In the genomic region with DNA sequence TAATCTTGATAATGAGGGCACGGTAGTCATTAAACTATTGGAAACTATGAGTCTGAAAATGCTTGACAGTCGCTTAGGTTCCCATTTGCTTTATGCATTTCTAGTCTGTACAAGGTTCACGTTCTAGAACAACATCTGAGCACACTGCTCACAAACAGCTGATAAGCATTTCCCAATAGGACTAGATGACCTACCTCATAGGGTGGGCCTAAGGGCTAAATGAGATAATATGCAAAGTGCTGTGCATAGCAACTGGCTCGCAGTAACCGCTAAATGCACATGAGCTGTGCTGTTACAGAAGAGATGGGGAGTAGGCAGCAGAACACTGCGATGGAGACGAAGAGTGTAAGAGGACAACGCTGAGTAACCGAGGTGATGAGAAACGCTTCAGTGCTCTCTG, we compare ENCODE assay signal across 26 cellular contexts.
"Had no signal": no experiment of that assay in that cellular context is flagged by ENCODE, and none has a peak within 500 bp of the region (broad histone marks: within the 10 kb centered on the region; RNA-seq: fewer than 3 reads in every experiment).

No MANE protein-coding gene starts in this region.

- H3K27ac Mint-ChIP-seq: activated CD4-positive, alpha-beta memory T cell treated with anti-CD3 and anti-CD28 coated beads, Interleukin-2, amount 10 ng/mL, durations not matched to agents 7 days and 5 days; activated CD4-positive, alpha-beta T cell treated with anti-CD3 and anti-CD28 coated beads, Interleukin-2, amount 10 ng/mL, durations not matched to agents 24 days and 14 days; activated naive CD4-positive, alpha-beta T cell treated with anti-CD3 and anti-CD28 coated beads, Interleukin-2, amount 50 U/mL, for 24 hours; mesothelial cell of epicardium; naive thymus-derived CD8-positive, alpha-beta T cell; progenitor cell of endocrine pancreas; stimulated activated naive CD8-positive, alpha-beta T cell treated with anti-CD3 and anti-CD28 coated beads, Interleukin-15, Interleukin-2, amounts not matched to agents 100 ng/mL and 50 ng/mL, for 24 hours had no signal

- H3K9me3 ChIP-seq: ascending aorta, thyroid gland had no signal

- H3K27me3 Mint-ChIP-seq: activated CD4-positive, alpha-beta memory T cell treated with anti-CD3 and anti-CD28 coated beads, Interleukin-2, amount 10 ng/mL, durations not matched to agents 7 days and 5 days; activated CD4-positive, alpha-beta T cell treated with anti-CD3 and anti-CD28 coated beads, Interleukin-2, amount 10 ng/mL, durations not matched to agents 24 days and 14 days; activated naive CD4-positive, alpha-beta T cell treated with anti-CD3 and anti-CD28 coated beads, Interleukin-2, amount 50 U/mL, for 24 hours; naive thymus-derived CD8-positive, alpha-beta T cell; progenitor cell of endocrine pancreas; stimulated activated naive CD8-positive, alpha-beta T cell treated with anti-CD3 and anti-CD28 coated beads, Interleukin-15, Interleukin-2, amounts not matched to agents 100 ng/mL and 50 ng/mL, for 24 hours had no signal

- FAIRE-seq: colon, frontal cortex, keratinocyte, urothelium cell line had no signal

- H3K9me3 Mint-ChIP-seq: activated CD4-positive, alpha-beta T cell treated with anti-CD3 and anti-CD28 coated beads, Interleukin-2, amount 10 ng/mL, durations not matched to agents 24 days and 14 days; activated naive CD4-positive, alpha-beta T cell treated with anti-CD3 and anti-CD28 coated beads, Interleukin-2, amount 50 U/mL, for 24 hours had no signal

- H3K4me3 Mint-ChIP-seq: activated CD4-positive, alpha-beta memory T cell treated with anti-CD3 and anti-CD28 coated beads, Interleukin-2, amount 10 ng/mL, durations not matched to agents 7 days and 5 days; activated CD4-positive, alpha-beta T cell treated with anti-CD3 and anti-CD28 coated beads, Interleukin-2, amount 10 ng/mL, durations not matched to agents 24 days and 14 days; activated naive CD4-positive, alpha-beta T cell treated with anti-CD3 and anti-CD28 coated beads, Interleukin-2, amount 50 U/mL, for 24 hours; mesothelial cell of epicardium; naive thymus-derived CD8-positive, alpha-beta T cell; stimulated activated naive CD8-positive, alpha-beta T cell treated with anti-CD3 and anti-CD28 coated beads, Interleukin-15, Interleukin-2, amounts not matched to agents 100 ng/mL and 50 ng/mL, for 24 hours had no signal

- H3K4me1 Mint-ChIP-seq: activated CD4-positive, alpha-beta memory T cell treated with anti-CD3 and anti-CD28 coated beads, Interleukin-2, amount 10 ng/mL, durations not matched to agents 7 days and 5 days; activated CD4-positive, alpha-beta T cell treated with anti-CD3 and anti-CD28 coated beads, Interleukin-2, amount 10 ng/mL, durations not matched to agents 24 days and 14 days; activated naive CD4-positive, alpha-beta T cell treated with anti-CD3 and anti-CD28 coated beads, Interleukin-2, amount 50 U/mL, for 24 hours; naive thymus-derived CD8-positive, alpha-beta T cell had no signal

- H3K27ac ChIP-seq: ascending aorta, thyroid gland, VCaP had no signal

- H3K4me1 ChIP-seq: ascending aorta had no signal

- H3K4me3 ChIP-seq: ascending aorta, lung, thyroid gland had no signal

- ATAC-seq: activated CD4-positive, CD25-positive, alpha-beta regulatory T cell treated with anti-CD3 and anti-CD28 coated beads, Interleukin-2, amount 50 U/mL, for 24 hours; esophagus mucosa; left colon; naive thymus-derived CD8-positive, alpha-beta T cell had no signal

- DNase-seq: activated CD4-positive, alpha-beta memory T cell treated with anti-CD3 and anti-CD28 coated beads, Interleukin-2, amount 10 ng/mL, durations not matched to agents 7 days and 5 days; activated CD4-positive, alpha-beta T cell treated with anti-CD3 and anti-CD28 coated beads, Interleukin-2, amount 10 ng/mL, durations not matched to agents 24 days and 14 days; activated gamma-delta T cell treated with Interleukin-2 at 50 U/mL for 16 hours; activated T-cell treated with anti-CD3 and anti-CD28 coated beads, Interleukin-2, amount 50 U/mL, for 1 hour; central memory CD4-positive, alpha-beta T cell; effector memory CD4-positive, alpha-beta T cell; left colon; naive thymus-derived CD8-positive, alpha-beta T cell; retina; stimulated activated CD4-positive, alpha-beta T cell treated with anti-CD3 and anti-CD28 coated beads, Interleukin-4, amount 100 ng/mL, for 4 hours; substantia nigra; thyroid gland had no signal

- H3K36me3 ChIP-seq: ascending aorta, brain microvascular endothelial cell, thyroid gland had no signal

- H3K27me3 ChIP-seq: ascending aorta, brain microvascular endothelial cell, thyroid gland had no signal
